In genomic region chr15:69556344-69556743, GRCh38 we compare ENCODE assay signal across 16 cellular contexts.
"Had no signal": no experiment of that assay in that cellular context is flagged by ENCODE, and none has a peak within 500 bp of the region (broad histone marks: within the 10 kb centered on the region; RNA-seq: fewer than 3 reads in every experiment).

No MANE protein-coding gene starts in this region.

- DNase-seq: activated CD4-positive, alpha-beta memory T cell treated with anti-CD3 and anti-CD28 coated beads for 36 hours; activated CD4-positive, CD25-positive, alpha-beta regulatory T cell treated with anti-CD3 and anti-CD28 coated beads, Interleukin-2, amount 50 U/mL, for 72 hours; activated gamma-delta T cell treated with Interleukin-2 at 50 U/mL for 16 hours; activated naive CD8-positive, alpha-beta T cell treated with anti-CD3 and anti-CD28 coated beads for 36 hours; activated T-cell treated with anti-CD3 and anti-CD28 coated beads, Interleukin-2, amount 50 U/mL, for 72 hours; esophagus squamous epithelium; foreskin keratinocyte; pancreas; thyroid gland; uterus had no signal

- H3K36me3 Mint-ChIP-seq: activated CD4-positive, alpha-beta memory T cell treated with anti-CD3 and anti-CD28 coated beads for 36 hours; memory B cell; neural progenitor cell had no signal

- H3K4me3 ChIP-seq: ascending aorta, cardiac muscle cell, esophagus squamous epithelium, neural progenitor cell, pancreas, skin epidermis, thyroid gland, uterus had no signal

- H3K4me1 Mint-ChIP-seq: memory B cell had no signal

- ATAC-seq: activated T-cell treated with anti-CD3 and anti-CD28 coated beads, Interleukin-2, amount 50 U/mL, for 72 hours; foreskin keratinocyte; pancreas had no signal

- H3K4me3 Mint-ChIP-seq: activated CD4-positive, alpha-beta memory T cell treated with anti-CD3 and anti-CD28 coated beads for 36 hours; activated naive CD8-positive, alpha-beta T cell treated with anti-CD3 and anti-CD28 coated beads for 36 hours; activated T-cell treated with anti-CD3 and anti-CD28 coated beads, Interleukin-2, amount 50 U/mL, for 72 hours; memory B cell; neural progenitor cell; T-helper 2 cell treated with Interferon-gamma antibody and Interleukin-4, amounts not matched to agents 5 μg/mL and 100 μg/mL, for 36 hours had no signal

- H3K27me3 Mint-ChIP-seq: activated CD4-positive, alpha-beta memory T cell treated with anti-CD3 and anti-CD28 coated beads for 36 hours; activated naive CD8-positive, alpha-beta T cell treated with anti-CD3 and anti-CD28 coated beads for 36 hours had no signal

- H3K36me3 ChIP-seq: ascending aorta, cardiac muscle cell, esophagus squamous epithelium, neural progenitor cell, pancreas, thyroid gland, uterus had no signal

- H3K9ac ChIP-seq: neural progenitor cell had no signal

- H3K27ac ChIP-seq: cardiac muscle cell, foreskin keratinocyte, neural progenitor cell, skin epidermis, uterus had no signal

- H3K9me3 ChIP-seq: pancreas, thyroid gland, uterus had no signal

- H3K4me1 ChIP-seq: foreskin keratinocyte, uterus had no signal

- H2AFZ ChIP-seq: neural progenitor cell had no signal

- H3K27me3 ChIP-seq: ascending aorta, neural progenitor cell, pancreas, thyroid gland, uterus had no signal

- FAIRE-seq: pancreas had no signal

- H3K27ac Mint-ChIP-seq: activated CD4-positive, alpha-beta memory T cell treated with anti-CD3 and anti-CD28 coated beads for 36 hours; activated naive CD8-positive, alpha-beta T cell treated with anti-CD3 and anti-CD28 coated beads for 36 hours; activated T-cell treated with anti-CD3 and anti-CD28 coated beads, Interleukin-2, amount 50 U/mL, for 72 hours; memory B cell; T-helper 2 cell treated with Interferon-gamma antibody and Interleukin-4, amounts not matched to agents 5 μg/mL and 100 μg/mL, for 36 hours had no signal
